Comparison of ENCODE assay signal across 17 cellular contexts in genomic region chr1:209797978-209798639, GRCh38. TPM values are rescaled to one million over a fixed set of nuclear protein-coding genes. Genes with fewer than 3 reads are reported as not detected.
DNase-seq lines count a peak whose midpoint lies in the region; ATAC-seq and TF ChIP-seq lines count a peak whose summit lies in the region.
"Had no signal": no experiment of that assay in that cellular context is flagged by ENCODE, and none has a peak within 500 bp of the region (broad histone marks: within the 10 kb centered on the region; RNA-seq: fewer than 3 reads in every experiment).

No MANE protein-coding gene starts in this region.

- H3K9me3 Mint-ChIP-seq in glutamatergic neuron (ENCODE audit: unreplicated experiment): no peaks in the 10 kb centered on the region
- H3K9me3 Mint-ChIP-seq: central memory CD8-positive, alpha-beta T cell had no signal

- ATAC-seq in GM18858 (IDR thresholded peaks at IDR 0.05; ENCODE audit: unreplicated experiment): no peak
- no peak for ATAC-seq in GM19395 (IDR thresholded peaks at IDR 0.05; ENCODE audit: unreplicated experiment)
- ATAC-seq: gastroesophageal sphincter had no signal

- no peaks in the 10 kb centered on the region for H3K36me3 Mint-ChIP-seq in glutamatergic neuron (ENCODE audit: unreplicated experiment)

- no peak overlapping the region for H3K27ac Mint-ChIP-seq in glutamatergic neuron (ENCODE audit: unreplicated experiment)
- H3K27ac Mint-ChIP-seq: activated T-helper 1 cell treated with anti-CD3 and anti-CD28 coated beads, Interleukin-12 subunit alpha, Interleukin-12 subunit beta, Interleukin-2, Interleukin-4 antibody, amounts not matched to agents 30 ng/mL and 10 ng/mL and 1 ng/mL, durations not matched to agents 14 hours and 24 hours and 36 hours had no signal

- TF ChIP-seq CTCF in glutamatergic neuron (IDR thresholded peaks at IDR 0.05; ENCODE audit: partially characterized antibody, unreplicated experiment): no peak

- no peak overlapping the region for H3K4me3 Mint-ChIP-seq in glutamatergic neuron (ENCODE audit: unreplicated experiment)
- H3K4me3 Mint-ChIP-seq: activated T-helper 1 cell treated with anti-CD3 and anti-CD28 coated beads, Interleukin-12 subunit alpha, Interleukin-12 subunit beta, Interleukin-2, Interleukin-4 antibody, amounts not matched to agents 30 ng/mL and 10 ng/mL and 1 ng/mL, durations not matched to agents 14 hours and 24 hours and 36 hours; central memory CD8-positive, alpha-beta T cell had no signal

- peaks cover 2% of the 10 kb centered on the region for H3K27me3 Mint-ChIP-seq in glutamatergic neuron (ENCODE audit: unreplicated experiment)

- DNase-seq in NCI-H82 (lab: John Stamatoyannopoulos, UW): peak; percentile 18
- no peak for DNase-seq in NCI-H82 treated with DMSO at 0.1 percent for 48 hours (lab: John Stamatoyannopoulos, UW; ENCODE audit: unreplicated experiment)
- peak; percentile 59 for DNase-seq in OCI-M1 (lab: John Stamatoyannopoulos, UW)
- no peak for DNase-seq in epithelial cell of prostate (ENCODE audit: low read depth, low spot score)
- peak; percentile 56 for DNase-seq in stromal cell of bone marrow (ENCODE audit: low read depth)
- DNase-seq in glutamatergic neuron: no peak
- DNase-seq: DMS79, NCI-H524, upper lobe of left lung had no signal

- H3K4me1 Mint-ChIP-seq in glutamatergic neuron (ENCODE audit: low read depth, unreplicated experiment): no peaks in the 10 kb centered on the region
- H3K4me1 Mint-ChIP-seq: central memory CD8-positive, alpha-beta T cell had no signal

- H3K27ac ChIP-seq in epithelial cell of prostate: peak overlapping the region; percentile 95
- H3K27ac ChIP-seq: gastroesophageal sphincter, KMS-11, upper lobe of left lung, VCaP had no signal

RNA-seq across cellular contexts. Expression of gene IRF6, which starts 7.8 kb away (rescaled TPM):
- 0.47 TPM for total RNA-seq in glutamatergic neuron (ENCODE audit: unreplicated experiment)
- total RNA-seq: A172 had no signal

RNA-seq across cellular contexts. Expression of gene C1orf74, which starts 13.8 kb away (rescaled TPM):
- total RNA-seq in glutamatergic neuron (ENCODE audit: unreplicated experiment): 2.3 TPM

RNA-seq across cellular contexts. Expression of gene UTP25, which starts 29.7 kb away (rescaled TPM):
- total RNA-seq in glutamatergic neuron (ENCODE audit: unreplicated experiment): 4.6 TPM

RNA-seq across cellular contexts. Expression of gene TRAF3IP3, which starts 42.3 kb away (rescaled TPM):
- not detected for total RNA-seq in glutamatergic neuron (ENCODE audit: unreplicated experiment)
- total RNA-seq: A172 had no signal

Comparison
In these comparisons a context has a peak if more than half of its experiments do, and no peak if none do; other contexts are left out.
1. DNase-seq: peak in NCI-H82 (single experiment), OCI-M1 (single experiment) and stromal cell of bone marrow (single experiment); none in NCI-H82 treated with DMSO at 0.1 percent for 48 hours (single experiment), epithelial cell of prostate (single experiment) and glutamatergic neuron (single experiment).